ENCODE assay signal across 34 cellular contexts in the genomic region with DNA sequence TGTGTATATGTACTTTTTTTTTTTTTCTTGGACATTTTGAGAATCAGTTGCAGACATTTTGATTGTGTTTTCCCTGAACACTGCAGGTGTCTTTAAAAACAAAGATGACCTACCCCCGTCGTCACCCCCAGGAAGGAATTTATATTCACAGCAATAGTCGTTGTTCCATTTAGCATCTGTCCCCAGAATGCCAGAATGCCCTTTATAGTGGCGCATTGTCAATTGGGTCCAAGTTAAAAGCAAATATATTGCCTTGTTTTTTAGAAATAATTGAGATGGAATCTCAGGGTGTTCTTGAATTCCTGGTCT. TPM values are rescaled to one million over a fixed set of nuclear protein-coding genes. Genes with fewer than 3 reads are reported as not detected.
"Had no signal": no experiment of that assay in that cellular context is flagged by ENCODE, and none has a peak within 500 bp of the region (broad histone marks: within the 10 kb centered on the region; RNA-seq: fewer than 3 reads in every experiment).

No MANE protein-coding gene starts in this region.

- H3K4me3 Mint-ChIP-seq: immature natural killer cell; memory B cell; natural killer cell; stimulated activated memory B cell treated with anti-CD40 and anti-IgM and Interleukin-4, amounts not matched to agents 10 μg/mL and 1 μg/mL and 100 μg/mL, for 72 hours; type B pancreatic cell had no signal

- H3K9me3 ChIP-seq: esophagus muscularis mucosa, gastroesophageal sphincter, neutrophil, prostate gland, right atrium auricular region, sigmoid colon, testis, tibial artery had no signal

- H3K9ac ChIP-seq: parathyroid adenoma had no signal

- H3K9me3 Mint-ChIP-seq: immature natural killer cell; memory B cell; natural killer cell; stimulated activated memory B cell treated with anti-CD40 and anti-IgM and Interleukin-4, amounts not matched to agents 10 μg/mL and 1 μg/mL and 100 μg/mL, for 72 hours; type B pancreatic cell had no signal

- DNase-seq: dorsolateral prefrontal cortex; effector CD4-positive, alpha-beta T cell; foreskin keratinocyte; hypothalamus; immature natural killer cell; islet precursor cell; kidney glomerular epithelial cell; left colon; left ventricle myocardium superior; natural killer cell; sigmoid colon; stimulated activated CD4-positive, alpha-beta T cell treated with anti-CD3 and anti-CD28 coated beads, Interleukin-4, amount 100 ng/mL, for 4 hours; stimulated activated naive CD8-positive, alpha-beta T cell treated with anti-CD3 and anti-CD28 coated beads, Interleukin-15, Interleukin-2, amounts not matched to agents 100 U/mL and 50 U/mL, for 24 hours; substantia nigra; testis; tibial artery had no signal

- FAIRE-seq: colon had no signal

- ATAC-seq: foreskin keratinocyte; gastroesophageal sphincter; left colon; left ventricle myocardium superior; natural killer cell; stimulated activated memory B cell treated with anti-CD40 and anti-IgM and Interleukin-4, amounts not matched to agents 10 μg/mL and 1 μg/mL and 100 μg/mL, for 72 hours; stimulated activated naive CD8-positive, alpha-beta T cell treated with anti-CD3 and anti-CD28 coated beads, Interleukin-15, Interleukin-2, amounts not matched to agents 100 U/mL and 50 U/mL, for 24 hours had no signal

- H3K4me3 ChIP-seq: dorsolateral prefrontal cortex, esophagus muscularis mucosa, gastroesophageal sphincter, lung, prostate gland, right atrium auricular region, sigmoid colon, testis, tibial artery had no signal

- H3K27ac ChIP-seq: dorsolateral prefrontal cortex, esophagus muscularis mucosa, foreskin keratinocyte, gastroesophageal sphincter, neutrophil, parathyroid adenoma, right atrium auricular region, sigmoid colon, testis, tibial artery had no signal

- H3K27me3 ChIP-seq: testis had no signal

- H3K4me1 ChIP-seq: foreskin keratinocyte, prostate gland had no signal

- H2AFZ ChIP-seq: parathyroid adenoma had no signal

- H3K27ac Mint-ChIP-seq: immature natural killer cell; natural killer cell; stimulated activated memory B cell treated with anti-CD40 and anti-IgM and Interleukin-4, amounts not matched to agents 10 μg/mL and 1 μg/mL and 100 μg/mL, for 72 hours had no signal

RNA-seq across cellular contexts. Expression of gene RNF225, which starts 1.8 kb away (rescaled TPM):
- total RNA-seq: cerebellum, epithelial cell of proximal tubule, esophagus muscularis mucosa, fibroblast of lung, left colon, left ventricle myocardium superior, omental fat pad, right atrium auricular region, sigmoid colon, skeletal muscle tissue, testis, urinary bladder had no signal
- polyA plus RNA-seq: fibroblast of lung, foreskin keratinocyte, immature natural killer cell, neural cell had no signal
